ENCODE assay signal across 1 cellular context in the genomic region with DNA sequence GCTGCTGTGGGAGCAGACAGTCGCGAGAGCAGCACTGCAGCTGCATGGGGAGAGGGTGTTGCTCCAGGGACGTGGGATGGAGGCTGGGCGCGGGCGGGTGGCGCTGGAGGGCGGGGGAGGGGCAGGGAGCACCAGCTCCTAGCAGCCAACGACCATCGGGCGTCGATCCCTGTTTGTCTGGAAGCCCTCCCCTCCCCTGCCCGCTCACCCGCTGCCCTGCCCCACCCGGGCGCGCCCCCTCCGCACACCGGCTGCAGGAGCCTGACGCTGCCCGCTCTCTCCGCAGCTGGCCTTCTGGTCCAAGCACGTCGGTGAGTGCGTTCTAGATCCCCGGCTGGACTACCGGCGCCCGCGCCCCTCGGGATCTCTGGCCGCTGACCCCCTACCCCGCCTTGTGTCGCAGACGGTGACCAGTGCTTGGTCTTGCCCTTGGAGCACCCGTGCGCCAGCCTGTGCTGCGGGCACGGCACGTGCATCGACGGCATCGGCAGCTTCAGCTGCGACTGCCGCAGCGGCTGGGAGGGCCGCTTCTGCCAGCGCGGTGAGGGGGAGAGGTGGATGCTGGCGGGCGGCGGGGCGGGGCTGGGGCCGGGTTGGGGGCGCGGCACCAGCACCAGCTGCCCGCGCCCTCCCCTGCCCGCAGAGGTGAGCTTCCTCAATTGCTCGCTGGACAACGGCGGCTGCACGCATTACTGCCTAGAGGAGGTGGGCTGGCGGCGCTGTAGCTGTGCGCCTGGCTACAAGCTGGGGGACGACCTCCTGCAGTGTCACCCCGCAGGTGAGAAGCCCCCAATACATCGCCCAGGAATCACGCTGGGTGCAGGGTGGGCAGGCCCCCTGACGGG.
TF ChIP-seq lines count a peak whose summit lies in the region.

No MANE protein-coding gene starts in this region.

TF ChIP-seq in WTC11, 78 proteins besides CTCF, POLR2A, EP300 and RAD21 (continued from another document):
- TF ChIP-seq, protein P1, sequence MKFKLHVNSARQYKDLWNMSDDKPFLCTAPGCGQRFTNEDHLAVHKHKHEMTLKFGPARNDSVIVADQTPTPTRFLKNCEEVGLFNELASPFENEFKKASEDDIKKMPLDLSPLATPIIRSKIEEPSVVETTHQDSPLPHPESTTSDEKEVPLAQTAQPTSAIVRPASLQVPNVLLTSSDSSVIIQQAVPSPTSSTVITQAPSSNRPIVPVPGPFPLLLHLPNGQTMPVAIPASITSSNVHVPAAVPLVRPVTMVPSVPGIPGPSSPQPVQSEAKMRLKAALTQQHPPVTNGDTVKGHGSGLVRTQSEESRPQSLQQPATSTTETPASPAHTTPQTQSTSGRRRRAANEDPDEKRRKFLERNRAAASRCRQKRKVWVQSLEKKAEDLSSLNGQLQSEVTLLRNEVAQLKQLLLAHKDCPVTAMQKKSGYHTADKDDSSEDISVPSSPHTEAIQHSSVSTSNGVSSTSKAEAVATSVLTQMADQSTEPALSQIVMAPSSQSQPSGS (CRISPR knock-in tag; IDR thresholded peaks at IDR 0.05; ENCODE audit: borderline replicate concordance, low read depth), result no peak
- TF ChIP-seq RELA (CRISPR knock-in tag; IDR thresholded peaks at IDR 0.05; ENCODE audit: borderline replicate concordance) (0 out of 2 replicates have a peak, but pooled peaks have one; percentile 73), CBFB (CRISPR knock-in tag; IDR thresholded peaks at IDR 0.05; ENCODE audit: low read depth) (peak; percentile 55; the same call in 1 of the 2 replicates), OVOL2 (CRISPR knock-in tag; IDR thresholded peaks at IDR 0.05; ENCODE audit: borderline replicate concordance) (no peak), CREB1 (CRISPR knock-in tag; IDR thresholded peaks at IDR 0.05) (no peak), ZBTB21 (CRISPR knock-in tag; IDR thresholded peaks at IDR 0.05; ENCODE audit: borderline replicate concordance) (0 out of 2 replicates have a peak, but pooled peaks have one; percentile 42), NR3C1 (CRISPR knock-in tag; conservative IDR thresholded peaks at IDR 0.05; ENCODE audit: low read depth) (0 out of 2 replicates have a peak, but pooled peaks have one; percentile 45), SP1 (CRISPR knock-in tag; conservative IDR thresholded peaks at IDR 0.05) (no peak), ZNF219 (CRISPR knock-in tag; IDR thresholded peaks at IDR 0.05; ENCODE audit: borderline replicate concordance) (no peak), PRDM15 (CRISPR knock-in tag; IDR thresholded peaks at IDR 0.05) (no peak)
- TF ChIP-seq, protein P2, sequence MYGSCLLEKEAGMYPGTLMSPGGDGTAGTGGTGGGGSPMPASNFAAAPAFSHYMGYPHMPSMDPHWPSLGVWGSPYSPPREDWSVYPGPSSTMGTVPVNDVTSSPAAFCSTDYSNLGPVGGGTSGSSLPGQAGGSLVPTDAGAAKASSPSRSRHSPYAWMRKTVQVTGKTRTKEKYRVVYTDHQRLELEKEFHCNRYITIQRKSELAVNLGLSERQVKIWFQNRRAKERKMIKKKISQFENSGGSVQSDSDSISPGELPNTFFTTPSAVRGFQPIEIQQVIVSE (CRISPR knock-in tag; IDR thresholded peaks at IDR 0.05; ENCODE audit: borderline replicate concordance), result no peak
- TF ChIP-seq, protein P3, sequence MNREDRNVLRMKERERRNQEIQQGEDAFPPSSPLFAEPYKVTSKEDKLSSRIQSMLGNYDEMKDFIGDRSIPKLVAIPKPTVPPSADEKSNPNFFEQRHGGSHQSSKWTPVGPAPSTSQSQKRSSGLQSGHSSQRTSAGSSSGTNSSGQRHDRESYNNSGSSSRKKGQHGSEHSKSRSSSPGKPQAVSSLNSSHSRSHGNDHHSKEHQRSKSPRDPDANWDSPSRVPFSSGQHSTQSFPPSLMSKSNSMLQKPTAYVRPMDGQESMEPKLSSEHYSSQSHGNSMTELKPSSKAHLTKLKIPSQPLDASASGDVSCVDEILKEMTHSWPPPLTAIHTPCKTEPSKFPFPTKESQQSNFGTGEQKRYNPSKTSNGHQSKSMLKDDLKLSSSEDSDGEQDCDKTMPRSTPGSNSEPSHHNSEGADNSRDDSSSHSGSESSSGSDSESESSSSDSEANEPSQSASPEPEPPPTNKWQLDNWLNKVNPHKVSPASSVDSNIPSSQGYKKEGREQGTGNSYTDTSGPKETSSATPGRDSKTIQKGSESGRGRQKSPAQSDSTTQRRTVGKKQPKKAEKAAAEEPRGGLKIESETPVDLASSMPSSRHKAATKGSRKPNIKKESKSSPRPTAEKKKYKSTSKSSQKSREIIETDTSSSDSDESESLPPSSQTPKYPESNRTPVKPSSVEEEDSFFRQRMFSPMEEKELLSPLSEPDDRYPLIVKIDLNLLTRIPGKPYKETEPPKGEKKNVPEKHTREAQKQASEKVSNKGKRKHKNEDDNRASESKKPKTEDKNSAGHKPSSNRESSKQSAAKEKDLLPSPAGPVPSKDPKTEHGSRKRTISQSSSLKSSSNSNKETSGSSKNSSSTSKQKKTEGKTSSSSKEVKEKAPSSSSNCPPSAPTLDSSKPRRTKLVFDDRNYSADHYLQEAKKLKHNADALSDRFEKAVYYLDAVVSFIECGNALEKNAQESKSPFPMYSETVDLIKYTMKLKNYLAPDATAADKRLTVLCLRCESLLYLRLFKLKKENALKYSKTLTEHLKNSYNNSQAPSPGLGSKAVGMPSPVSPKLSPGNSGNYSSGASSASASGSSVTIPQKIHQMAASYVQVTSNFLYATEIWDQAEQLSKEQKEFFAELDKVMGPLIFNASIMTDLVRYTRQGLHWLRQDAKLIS (CRISPR knock-in tag; IDR thresholded peaks at IDR 0.05; ENCODE audit: borderline replicate concordance), result no peak
